21 cellular contexts compared by ENCODE assay signal in the genomic region with DNA sequence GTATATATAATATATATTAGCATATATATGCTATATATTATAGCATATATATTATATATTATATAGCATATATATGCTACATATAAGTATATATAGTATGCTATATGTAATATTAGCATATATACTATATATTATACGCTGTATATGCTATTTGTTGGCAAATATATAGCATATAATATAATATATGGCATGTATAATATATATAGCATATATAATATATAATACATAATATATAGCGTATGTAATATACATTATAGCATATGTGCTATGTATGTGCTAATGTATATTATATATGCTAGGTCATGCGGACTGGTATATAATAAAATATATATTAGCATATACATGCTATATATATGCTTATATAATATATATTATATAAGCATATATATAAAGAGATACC.
A peak's percentile ranks its signal among the peaks of the same experiment; 100 is the strongest.
DNase-seq lines count a peak whose midpoint lies in the region; FAIRE-seq lines count a peak whose summit lies in the region.
"Had no signal": no experiment of that assay in that cellular context is flagged by ENCODE, and none has a peak within 500 bp of the region (broad histone marks: within the 10 kb centered on the region; RNA-seq: fewer than 3 reads in every experiment).

No MANE protein-coding gene starts in this region.

- no peaks in the 10 kb centered on the region for H3K27me3 ChIP-seq in small intestine (ENCODE audit: control insufficient read depth in 2 of 2, insufficient read depth in 2 of 2, low read length in 2 of 2)
- H3K27me3 ChIP-seq: BE2C; BLaER1 treated with 17β-estradiol and CSF1 and Interleukin-3, amounts not matched to agents 10 nM and 100 nM had no signal

- H3K4me3 ChIP-seq in small intestine (ENCODE audit: low read depth in 1 of 2, low read length in 2 of 2): no peak overlapping the region
- H3K4me3 ChIP-seq: A549; BLaER1 treated with 17β-estradiol and CSF1 and Interleukin-3, amounts not matched to agents 10 nM and 100 nM; HAP-1 had no signal

- peaks cover 5 to 6% of the 10 kb centered on the region in 2 donors for H3K36me3 ChIP-seq in small intestine (ENCODE audit: control insufficient read depth in 2 of 2, insufficient read depth in 2 of 2, low read length in 2 of 2)

- DNase-seq in small intestine (no peak), medulla oblongata (ENCODE audit: extremely low spot score) (no peak), midbrain (lab: John Stamatoyannopoulos, UW) (no peak)
- no peak for DNase-seq in effector CD4-positive, alpha-beta T cell
- DNase-seq: ACHN; AML-193; BE2C; Calu3; CD4-positive, alpha-beta T cell; CD8-positive, alpha-beta memory T cell; DMS53; DMS79 treated with DMSO at 0.1 percent for 48 hours; GOT3 had no signal

- FAIRE-seq in A204.1 (lab: Jason Lieb, UNC) (peak; percentile 97), TTC549 (lab: Jason Lieb, UNC) (peak; percentile 78), islet of Langerhans (lab: Jason Lieb, UNC) (peak; percentile 38), small intestine (lab: Jason Lieb, UNC) (peak; percentile 51)
- FAIRE-seq: A549, GM12892 had no signal

- H3K9me3 ChIP-seq in small intestine (ENCODE audit: control insufficient read depth, low read depth): no peaks in the 10 kb centered on the region
- H3K9me3 ChIP-seq: A549; BE2C; BLaER1 treated with 17β-estradiol and CSF1 and Interleukin-3, amounts not matched to agents 10 nM and 100 nM; HAP-1 had no signal

- no peak overlapping the region for H3K27ac ChIP-seq in small intestine (ENCODE audit: low read depth in 1 of 2, low read length in 1 of 2)
- H3K27ac ChIP-seq: 22Rv1; A549; BLaER1 treated with 17β-estradiol and CSF1 and Interleukin-3, amounts not matched to agents 10 nM and 100 nM had no signal

- 96 to 99% (median 97%) methylated on average over 3 of the region's 3 CpGs for WGBS in small intestine, 3 donors

- no peaks in the 10 kb centered on the region for H3K4me1 ChIP-seq in small intestine (ENCODE audit: control insufficient read depth in 2 of 2, insufficient read depth in 1 of 2, low read depth in 1 of 2, low read length in 1 of 2)
- H3K4me1 ChIP-seq: A549; BE2C; BLaER1 treated with 17β-estradiol and CSF1 and Interleukin-3, amounts not matched to agents 10 nM and 100 nM; HAP-1 had no signal
